Comparison of ENCODE assay signal across 14 cellular contexts in the genomic region with DNA sequence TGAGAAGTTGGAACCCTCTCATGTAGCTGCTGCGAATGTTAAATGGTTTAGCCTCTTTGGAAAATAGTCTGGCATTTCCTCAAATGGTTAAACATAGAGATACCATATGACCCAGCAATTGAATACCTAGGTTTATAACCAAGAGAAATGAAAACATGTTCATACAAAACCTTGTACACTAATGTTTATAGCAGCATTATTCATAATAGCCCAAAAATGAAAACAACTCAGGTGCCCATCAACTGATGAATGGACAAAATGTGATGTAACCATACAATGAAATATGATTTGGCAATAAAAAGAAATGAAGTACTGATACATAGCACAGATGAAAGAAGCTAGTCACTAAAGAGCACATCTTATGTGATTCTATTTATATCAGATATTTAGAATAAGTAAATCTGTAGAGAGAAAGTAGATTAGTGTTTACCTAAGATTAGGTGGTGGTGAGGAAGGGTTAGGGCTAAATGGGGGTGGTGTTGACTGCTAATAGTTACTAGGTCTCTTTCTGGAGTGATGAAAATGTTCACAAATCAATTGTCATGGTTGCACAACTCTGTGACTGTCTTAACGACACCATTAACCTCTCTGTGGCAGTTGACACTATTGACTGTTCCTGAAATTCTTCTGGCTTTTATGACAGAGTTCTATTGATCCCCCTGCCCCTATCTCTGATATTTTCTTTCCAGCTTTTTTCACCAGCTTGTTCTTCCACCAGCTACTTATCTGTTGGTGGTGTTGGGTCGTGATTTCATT. TPM values are rescaled to one million over a fixed set of nuclear protein-coding genes. Genes with fewer than 3 reads are reported as not detected.
DNase-seq lines count a peak whose midpoint lies in the region; ATAC-seq and TF ChIP-seq lines count a peak whose summit lies in the region.
"Had no signal": no experiment of that assay in that cellular context is flagged by ENCODE, and none has a peak within 500 bp of the region (broad histone marks: within the 10 kb centered on the region; RNA-seq: fewer than 3 reads in every experiment).

No MANE protein-coding gene starts in this region.

- no peaks in the 10 kb centered on the region for H3K27me3 ChIP-seq in left ventricle myocardium inferior (ENCODE audit: low read depth)
- no peaks in the 10 kb centered on the region for H3K27me3 ChIP-seq in SJCRH30
- no peaks in the 10 kb centered on the region for H3K27me3 ChIP-seq in uterus

- peak overlapping the region; percentile 53 for H3K27ac ChIP-seq in left ventricle myocardium inferior (replicated peaks)
- peak overlapping the region; percentile 45 for H3K27ac ChIP-seq in SJCRH30
- peak overlapping the region; percentile 33 to 61 for H3K27ac ChIP-seq in uterus
- H3K27ac ChIP-seq: GM23248 had no signal

- TF ChIP-seq POLR2A in uterus (IDR thresholded peaks at IDR 0.05): no peak

- no peaks in the 10 kb centered on the region for H3K9me3 ChIP-seq in left ventricle myocardium inferior (replicated peaks)
- no peaks in the 10 kb centered on the region for H3K9me3 ChIP-seq in SJCRH30 (replicated peaks)
- no peaks in the 10 kb centered on the region for H3K9me3 ChIP-seq in uterus

- H3K4me3 ChIP-seq in left ventricle myocardium inferior (no peak overlapping the region), SJCRH30 (no peak overlapping the region), uterus (no peak overlapping the region)
- H3K4me3 ChIP-seq: GM23248 had no signal

- intact Hi-C loops in left ventricle myocardium inferior (cut with micrococcal nuclease) (no loop called here), cardiac septum (cut with DNase I) (no loop called here), uterus (cut with DNase I; ENCODE audit: low total_unique reads) (no loop called here)

- DNase-seq in left ventricle myocardium inferior (no peak), cardiac septum (ENCODE audit: low spot score) (no peak), SJCRH30 (no peak), left lobe of liver (ENCODE audit: low spot score) (no peak), uterus (no peak), anterior cingulate cortex (lab: John Stamatoyannopoulos, UW) (no peak)
- DNase-seq: activated CD8-positive, alpha-beta memory T cell treated with anti-CD3 and anti-CD28 coated beads, Interleukin-2, amount 50 U/mL, for 48 hours; GM23248; NCI-H1436 treated with DMSO at 0.1 percent for 48 hours; NK-92 treated with Interleukin-12 subunit alpha and Interleukin-12 subunit beta, amount 100 ng/mL, for 24 hours; stimulated activated CD4-positive, alpha-beta T cell treated with anti-CD3 and anti-CD28 coated beads, Interleukin-1b, Interleukin-23, amount 100 ng/mL, for 48 hours had no signal

- peak; percentile 83 for ATAC-seq in left lobe of liver
- no peak for ATAC-seq in GM21447 (IDR thresholded peaks at IDR 0.05; ENCODE audit: unreplicated experiment)
- ATAC-seq in GM19328 (IDR thresholded peaks at IDR 0.05; ENCODE audit: unreplicated experiment): no peak
- ATAC-seq: SK-N-SH treated with all-trans-retinoic acid at 6 μM for 48 hours had no signal

- peaks cover 96% of the 10 kb centered on the region for H3K4me1 ChIP-seq in left ventricle myocardium inferior
- H3K4me1 ChIP-seq in SJCRH30: peaks cover 20% of the 10 kb centered on the region
- peaks cover 0 to 9% of the 10 kb centered on the region in 2 donors for H3K4me1 ChIP-seq in uterus

- peaks cover 8% of the 10 kb centered on the region for H3K36me3 ChIP-seq in left ventricle myocardium inferior
- peaks cover 7% of the 10 kb centered on the region for H3K36me3 ChIP-seq in SJCRH30
- H3K36me3 ChIP-seq in uterus: no peaks in the 10 kb centered on the region

- no peak for TF ChIP-seq CTCF in left ventricle myocardium inferior (IDR thresholded peaks at IDR 0.05; ENCODE audit: borderline replicate concordance)
- no peak for TF ChIP-seq CTCF in uterus (IDR thresholded peaks at IDR 0.05)

RNA-seq across cellular contexts. Expression of a gene that starts 35.2 kb away (rescaled TPM):
- total RNA-seq in left ventricle myocardium inferior (227 TPM), cardiac septum (284 TPM), left lobe of liver (14.5 TPM), uterus (100 to 1,000 TPM in 3 of 4 donors, 10 to 100 TPM in 1; 77.4 to 313 (median 215) TPM)
- total RNA-seq in SJCRH30 (2014; rRNA removed; shearing (Covaris generic)): 45.5 and 48.1 TPM in 2 replicates
